ENCODE assay signal across 23 cellular contexts in genomic region chr1:92446990-92447681, GRCh38. TPM values are rescaled to one million over a fixed set of nuclear protein-coding genes. Genes with fewer than 3 reads are reported as not detected.
DNase-seq lines count a peak whose midpoint lies in the region; ATAC-seq, FAIRE-seq and TF ChIP-seq lines count a peak whose summit lies in the region.
"Had no signal": no experiment of that assay in that cellular context is flagged by ENCODE, and none has a peak within 500 bp of the region (broad histone marks: within the 10 kb centered on the region; RNA-seq: fewer than 3 reads in every experiment).

No MANE protein-coding gene starts in this region.

- H3K79me2 ChIP-seq in H1 (ENCODE audit: control insufficient read depth in 1 of 2, insufficient read depth in 2 of 2, low read length in 2 of 2) (no peaks in the 10 kb centered on the region), trophoblast cell (ENCODE audit: control insufficient read depth, insufficient read depth, low read length, poor library complexity) (no peaks in the 10 kb centered on the region)

- TF ChIP-seq EP300 in H1 (IDR thresholded peaks at IDR 0.05; ENCODE audit: borderline replicate concordance in 1 of 2, low read depth in 2 of 2, low read length in 2 of 2) = no peak

- peaks cover 19% of the 10 kb centered on the region for H3K4me1 Mint-ChIP-seq in activated T-cell treated with anti-CD3 and anti-CD28 coated beads, Interleukin-2, amount 50 U/mL, for 72 hours (ENCODE audit: low read depth)

- no peak overlapping the region for H3K4ac ChIP-seq in H1 (replicated peaks; ENCODE audit: insufficient read length, low read depth, low read length)
- no peak overlapping the region for H3K4ac ChIP-seq in trophoblast cell (ENCODE audit: low read depth, low read length)

- H3K9me3 ChIP-seq in H1 (ENCODE audit: insufficient read depth in 2 of 2, low read depth in 1 of 2, low read length in 1 of 2) (no peaks in the 10 kb centered on the region), trophoblast cell (ENCODE audit: insufficient read depth, low read depth, low read length) (no peaks in the 10 kb centered on the region)
- H3K9me3 ChIP-seq: A549 had no signal

- H2AK5ac ChIP-seq in H1 (ENCODE audit: low read depth, low read length) = no peak overlapping the region
- no peak overlapping the region for H2AK5ac ChIP-seq in trophoblast cell (ENCODE audit: low read length)

- no peak for FAIRE-seq in H1 (lab: Jason Lieb, UNC)
- FAIRE-seq: A549, HTR-8/SVneo had no signal

- H3K23ac ChIP-seq in H1 (ENCODE audit: insufficient read length) = no peak overlapping the region
- no peak overlapping the region for H3K23ac ChIP-seq in trophoblast cell (ENCODE audit: low read length)

- H2BK120ac ChIP-seq in H1 (replicated peaks; ENCODE audit: low read depth, low read length) = no peak overlapping the region
- peak overlapping the region; percentile 51 for H2BK120ac ChIP-seq in trophoblast cell (ENCODE audit: insufficient read depth, low read length, poor library complexity)

- H3K79me1 ChIP-seq in H1 (ENCODE audit: low read depth, low read length) = no peaks in the 10 kb centered on the region
- H3K79me1 ChIP-seq in trophoblast cell (ENCODE audit: low read length) = no peaks in the 10 kb centered on the region

- no peak overlapping the region for H2BK20ac ChIP-seq in H1 (ENCODE audit: low read length)

- no peak overlapping the region for H4K12ac ChIP-seq in trophoblast cell (ENCODE audit: low read depth, low read length)

- H3K36me3 ChIP-seq in H1 (ENCODE audit: control insufficient read depth in 2 of 4, insufficient read depth in 4 of 4, low read length in 3 of 4) (no peaks in the 10 kb centered on the region), trophoblast cell (ENCODE audit: control insufficient read depth in 1 of 2, insufficient read depth in 2 of 2, low read length in 2 of 2) (no peaks in the 10 kb centered on the region)
- H3K36me3 ChIP-seq: heart left ventricle had no signal

- no peaks in the 10 kb centered on the region for H4K20me1 ChIP-seq in H1 (replicated peaks in 1 of 2; ENCODE audit: control insufficient read depth in 1 of 2, insufficient read depth in 2 of 2, low read length in 2 of 2)

- no peak overlapping the region for H3K4me3 ChIP-seq in H1 (ENCODE audit: extremely low read depth in 1 of 4, insufficient read depth in 2 of 4, low read depth in 3 of 4, low read length in 4 of 4)
- no peak overlapping the region for H3K4me3 ChIP-seq in trophoblast cell (ENCODE audit: low read depth, low read length)
- H3K4me3 ChIP-seq: A549, heart left ventricle, psoas muscle had no signal

- no peaks in the 10 kb centered on the region for H3K23me2 ChIP-seq in H1 (ENCODE audit: low read depth, low read length)

- POLR2A ChIA-PET in H1 (lab: Charles Lee; ENCODE audit: partially characterized antibody) = no interaction called here

- H4K91ac ChIP-seq in H1 (replicated peaks; ENCODE audit: insufficient read length, low read length) = no peak overlapping the region
- H4K91ac ChIP-seq in trophoblast cell (ENCODE audit: low read depth, low read length) = no peak overlapping the region

- no peak overlapping the region for H4K5ac ChIP-seq in H1 (ENCODE audit: insufficient read length, low read depth, low read length)

- no peak for TF ChIP-seq POLR2A in H1 (IDR thresholded peaks at IDR 0.05; ENCODE audit: control extremely low read depth in 1 of 2, low read depth in 2 of 2, low read length in 2 of 2)

- H3K27me3 ChIP-seq in H1 (replicated peaks in 1 of 4; ENCODE audit: control insufficient read depth in 3 of 4, extremely low read depth in 1 of 4, insufficient read depth in 3 of 4, low read length in 3 of 4) (no peaks in the 10 kb centered on the region; a peak in 1 of 7 replicates), trophoblast cell (ENCODE audit: insufficient read depth, low read length) (no peaks in the 10 kb centered on the region)
- H3K27me3 ChIP-seq: heart left ventricle had no signal

- H3K9me3 Mint-ChIP-seq in activated T-cell treated with anti-CD3 and anti-CD28 coated beads, Interleukin-2, amount 50 U/mL, for 72 hours = peaks cover 2 to 3% of the 10 kb centered on the region in 2 donors

- H3K9ac ChIP-seq in H1 (replicated peaks in 1 of 4; ENCODE audit: extremely low read depth in 1 of 4, low read depth in 3 of 4, low read length in 3 of 4) = no peak overlapping the region
- no peak overlapping the region for H3K9ac ChIP-seq in trophoblast cell (ENCODE audit: low read length)

- no peak overlapping the region for H2BK12ac ChIP-seq in H1 (ENCODE audit: low read depth, low read length)
- H2BK12ac ChIP-seq in trophoblast cell (ENCODE audit: low read length) = no peak overlapping the region

- ATAC-seq in activated T-cell treated with anti-CD3 and anti-CD28 coated beads, Interleukin-2, amount 50 U/mL, for 72 hours (replicated peaks in 1 of 2) = peak; percentile 44 to 75
- no peak for ATAC-seq in HG03025 (IDR thresholded peaks at IDR 0.05; ENCODE audit: low FRiP score, unreplicated experiment)
- ATAC-seq: heart left ventricle; left colon; naive thymus-derived CD4-positive, alpha-beta T cell; psoas muscle had no signal

- H3K27ac Mint-ChIP-seq in activated T-cell treated with anti-CD3 and anti-CD28 coated beads, Interleukin-2, amount 50 U/mL, for 72 hours = no peak overlapping the region
- H3K27ac Mint-ChIP-seq: activated T-helper 1 cell treated with anti-CD3 and anti-CD28 coated beads, Interleukin-12 subunit alpha, Interleukin-12 subunit beta, Interleukin-2, Interleukin-4 antibody, amounts not matched to agents 30 ng/mL and 10 ng/mL and 1 ng/mL, durations not matched to agents 14 hours and 24 hours and 36 hours; CD4-positive, alpha-beta T cell; naive thymus-derived CD4-positive, alpha-beta T cell; T-helper 2 cell treated with Interferon-gamma antibody and Interleukin-4, amounts not matched to agents 5 μg/mL and 100 μg/mL, for 36 hours had no signal

- no peak for DNase-seq in activated T-cell treated with anti-CD3 and anti-CD28 coated beads, Interleukin-2, amount 50 U/mL, for 72 hours
- DNase-seq in activated T-cell treated with anti-CD3 and anti-CD28 coated beads for 4 hours = no peak
- DNase-seq in NCI-H226 = peak; percentile 61
- no peak for DNase-seq in H1 (ENCODE audit: low read depth in 1 of 2, low spot score in 2 of 2)
- peak in 1 of 2 donors; percentile 10 for DNase-seq in trophoblast cell
- DNase-seq in COLO829 (ENCODE audit: low spot score) = no peak
- no peak for DNase-seq in stimulated activated naive CD4-positive, alpha-beta T cell treated with Interleukin-2 at 50 U/mL for 16 hours (lab: John Stamatoyannopoulos, UW)
- DNase-seq: activated CD4-positive, alpha-beta T cell treated with anti-CD3 and anti-CD28 coated beads, Interleukin-2, amount 50 U/mL, for 48 hours; anterior cingulate cortex; CD4-positive, alpha-beta T cell; GF-D8; heart left ventricle; left colon; naive thymus-derived CD4-positive, alpha-beta T cell; NCI-H1092 treated with DMSO at 0.1 percent for 48 hours; NCI-H2227 treated with DMSO at 0.1 percent for 48 hours; psoas muscle; SIG-M5 had no signal

- H3K4me1 ChIP-seq in H1 (replicated peaks in 1 of 4; ENCODE audit: control insufficient read depth in 3 of 4, insufficient read depth in 4 of 4, low read length in 3 of 4) (0 out of 7 replicates have a peak, but pooled peaks cover 0 to 2% (median 0%) of the 10 kb centered on the region in 4 experiments), trophoblast cell (ENCODE audit: control insufficient read depth in 1 of 2, insufficient read depth in 2 of 2, low read length in 2 of 2) (peaks cover 2 to 3% of the 10 kb centered on the region in 2 experiments)
- H3K4me1 ChIP-seq: psoas muscle had no signal

- H2AFZ ChIP-seq in H1 (ENCODE audit: low read length) (peak overlapping the region; percentile 54; the same call in 1 of the 2 replicates), trophoblast cell (ENCODE audit: insufficient read depth, low read length, poor library complexity) (no peak overlapping the region)

- WGBS in H1 (ENCODE audit: extremely low coverage in 1 of 2, insufficient coverage in 1 of 2, insufficient read length in 1 of 2, insufficient replicate concordance in 2 of 2, low coverage in 1 of 2, low lambda C conversion rate in 2 of 2, missing lambda C conversion rate in 1 of 2), 2 experiments = 72% methylated on average over 5 of the region's 5 CpGs; no CpG with 5 or more reads in 1 of the 2 experiments
- WGBS in trophoblast cell (ENCODE audit: extremely low coverage, insufficient coverage, insufficient read length) = no CpG with 5 or more reads among the region's 5 CpGs

- H3K36me3 Mint-ChIP-seq in activated T-cell treated with anti-CD3 and anti-CD28 coated beads, Interleukin-2, amount 50 U/mL, for 72 hours (ENCODE audit: insufficient read depth in 2 of 2) = no peaks in the 10 kb centered on the region
- H3K36me3 Mint-ChIP-seq: naive thymus-derived CD4-positive, alpha-beta T cell had no signal

- H3K14ac ChIP-seq in H1 (ENCODE audit: insufficient read length) = no peak overlapping the region
- no peak overlapping the region for H3K14ac ChIP-seq in trophoblast cell (ENCODE audit: low read length)

- no peak overlapping the region for H2BK15ac ChIP-seq in H1 (ENCODE audit: low read length)

- no peak for TF ChIP-seq RAD21 in H1 (IDR thresholded peaks at IDR 0.05 in 1 of 2, conservative IDR thresholded peaks at IDR 0.05 in 1 of 2; ENCODE audit: low read depth in 2 of 2, low read length in 2 of 2)

- no peak overlapping the region for H3K18ac ChIP-seq in H1 (ENCODE audit: extremely low read depth, low read length)
- H3K18ac ChIP-seq in trophoblast cell (ENCODE audit: low read length) = peak overlapping the region; percentile 37

- H3K56ac ChIP-seq in H1 (replicated peaks; ENCODE audit: insufficient read length, low read depth, low read length) = no peak overlapping the region

- H4K8ac ChIP-seq in H1 (ENCODE audit: extremely low read depth, insufficient read depth, low read length) = no peak overlapping the region
- H4K8ac ChIP-seq in trophoblast cell (ENCODE audit: low read depth, low read length) = no peak overlapping the region

- CTCF ChIA-PET in H1 (lab: Charles Lee; ENCODE audit: partially characterized antibody) = no interaction called here

- H2BK5ac ChIP-seq in H1 (ENCODE audit: low read depth, low read length) = no peak overlapping the region
- H2BK5ac ChIP-seq in trophoblast cell (ENCODE audit: low read depth, low read length, poor library complexity) = no peak overlapping the region

- no peak for TF ChIP-seq CTCF in H1 (IDR thresholded peaks at IDR 0.05; ENCODE audit: control extremely low read depth in 1 of 3, insufficient read depth in 1 of 3, low read depth in 1 of 3, low read length in 3 of 3)

- H3K4me2 ChIP-seq in H1 (ENCODE audit: insufficient read depth in 1 of 2, low read depth in 2 of 2, low read length in 2 of 2) (no peak overlapping the region), trophoblast cell (ENCODE audit: low read length) (no peak overlapping the region)
- H3K4me2 ChIP-seq: A549 had no signal

- H3K27ac ChIP-seq in H1 (ENCODE audit: low read depth, low read length) = no peak overlapping the region
- H3K27ac ChIP-seq in trophoblast cell (ENCODE audit: low read depth, low read length) = no peak overlapping the region
- H3K27ac ChIP-seq: A549, heart left ventricle, psoas muscle had no signal

- no peak overlapping the region for H3K4me3 Mint-ChIP-seq in activated T-cell treated with anti-CD3 and anti-CD28 coated beads, Interleukin-2, amount 50 U/mL, for 72 hours
- H3K4me3 Mint-ChIP-seq: activated T-helper 1 cell treated with anti-CD3 and anti-CD28 coated beads, Interleukin-12 subunit alpha, Interleukin-12 subunit beta, Interleukin-2, Interleukin-4 antibody, amounts not matched to agents 30 ng/mL and 10 ng/mL and 1 ng/mL, durations not matched to agents 14 hours and 24 hours and 36 hours; CD4-positive, alpha-beta T cell; naive thymus-derived CD4-positive, alpha-beta T cell; T-helper 2 cell treated with Interferon-gamma antibody and Interleukin-4, amounts not matched to agents 5 μg/mL and 100 μg/mL, for 36 hours had no signal

- H3K27me3 Mint-ChIP-seq in activated T-cell treated with anti-CD3 and anti-CD28 coated beads, Interleukin-2, amount 50 U/mL, for 72 hours (ENCODE audit: low read depth) = no peaks in the 10 kb centered on the region
- H3K27me3 Mint-ChIP-seq: CD4-positive, alpha-beta T cell had no signal

RNA-seq across cellular contexts. Expression of gene GFI1, which starts 39.6 kb away (rescaled TPM):
- 100 to 1,000 TPM in 1 of 2 donors, 10 to 100 TPM in 1; 96.5 to 117 TPM for total RNA-seq in activated T-cell treated with anti-CD3 and anti-CD28 coated beads, Interleukin-2, amount 50 U/mL, for 72 hours
- total RNA-seq in H1 (2021; fragmentation: NEBNext Ultra II Directional; extraction: Animal tissue kit (Norgen Biotek cat#: 25700)) = 0.17 and 0.19 TPM in 2 replicates
- 0.08 TPM in 2 replicates for polyA plus RNA-seq in H1 (2011; rRNA removed)
- 0.09 TPM for polyA plus RNA-seq in H1 (2011; cell fraction: cytosol; rRNA removed)
- polyA plus RNA-seq in H1 (2011; cell fraction: nucleus; rRNA removed) = 0.16 TPM
- 0.08 to 0.17 TPM (median 0.08 TPM) in 3 of 4 replicates, not detected in the other for polyA plus RNA-seq in H1 (2012, experiment 1 of 2)
- polyA plus RNA-seq in H1 (2012, experiment 2 of 2) = not detected
- polyA plus RNA-seq in H1 (2013, experiment 1 of 2) = 0.04 TPM
- polyA plus RNA-seq in H1 (2013, experiment 2 of 2) = 0.06 TPM
- polyA minus RNA-seq in H1 (2011; rRNA and poly(A)+ RNA removed) = 0.15 and 0.28 TPM in 2 replicates
- not detected for polyA minus RNA-seq in H1 (2011; cell fraction: cytosol; rRNA and poly(A)+ RNA removed)
- not detected for polyA minus RNA-seq in H1 (2011; cell fraction: nucleus; rRNA and poly(A)+ RNA removed)
- polyA plus RNA-seq in trophoblast cell (2013) = 0.17 and 0.25 TPM in 2 replicates

Comparison
In these comparisons a context has a peak if more than half of its experiments do, and no peak if none do; other contexts are left out.
1. RNA of gene GFI1, which starts 39.6 kb away (total RNA-seq): 96.5 to 117 TPM in activated T-cell treated with anti-CD3 and anti-CD28 coated beads, Interleukin-2, amount 50 U/mL, for 72 hours; 0.17 to 0.19 TPM in H1; every median in the first group is over 10 times any median in the second.